ENCODE assay signal across 9 cellular contexts in genomic region chr6:24365103-24365633, GRCh38. TPM values are rescaled to one million over a fixed set of nuclear protein-coding genes. Genes with fewer than 3 reads are reported as not detected.
DNase-seq lines count a peak whose midpoint lies in the region; ATAC-seq, FAIRE-seq and TF ChIP-seq lines count a peak whose summit lies in the region.
"Not testable (repeated sequence)": the region's sequence is repeated elsewhere in the genome, so short reads cannot be mapped to it uniquely, and the experiment has no call there.
"Had no signal": no experiment of that assay in that cellular context is flagged by ENCODE, and none has a peak within 500 bp of the region (broad histone marks: within the 10 kb centered on the region; RNA-seq: fewer than 3 reads in every experiment).

No MANE protein-coding gene starts in this region.

- TF ChIP-seq RAD21 in Ishikawa (IDR thresholded peaks at IDR 0.05; ENCODE audit: low read depth); K562 (CRISPR knock-in tag; conservative IDR thresholded peaks at IDR 0.05 in 1 of 2, IDR thresholded peaks at IDR 0.05 in 1 of 2): not testable (repeated sequence)

- DNase-seq in NCI-H2029 treated with DMSO at 0.1 percent for 48 hours (lab: John Stamatoyannopoulos, UW): peak; percentile 65
- DNase-seq in K562 (ENCODE audit: extremely low read depth in 1 of 4, low spot score in 3 of 4); left lobe of liver (ENCODE audit: low spot score); right lobe of liver: not testable (repeated sequence)

- not testable (repeated sequence) for H3K4me3 ChIP-seq in K562, right lobe of liver

- TF ChIP-seq POLR2A in K562 (conservative IDR thresholded peaks at IDR 0.05); right lobe of liver (IDR thresholded peaks at IDR 0.05): not testable (repeated sequence)

- H3K9ac ChIP-seq in K562 (ENCODE audit: insufficient read depth in 1 of 2, low read depth in 2 of 2, low read length in 2 of 2): not testable (repeated sequence)

- not testable (repeated sequence) for H3K4me1 ChIP-seq in K562 (replicated peaks in 1 of 2; ENCODE audit: control insufficient read depth in 2 of 2, insufficient read depth in 2 of 2, low read length in 2 of 2); right lobe of liver

- not testable (repeated sequence) for ATAC-seq in K562
- ATAC-seq in left lobe of liver (peak; percentile 49), right lobe of liver (peak; percentile 38 to 95 (median 80))

- 0% methylated on average over 8 of the region's 8 CpGs for WGBS in K562 (ENCODE audit: insufficient coverage, low coverage, missing lambda C conversion rate)
- WGBS in right lobe of liver (ENCODE audit: insufficient coverage, low coverage, low lambda C conversion rate, missing lambda C conversion rate): 49% methylated on average over 7 of the region's 8 CpGs

- intact Hi-C loops in K562 (cut with micrococcal nuclease); right lobe of liver (cut with DNase I): not testable (repeated sequence)

- H3K79me2 ChIP-seq in K562 (ENCODE audit: control insufficient read depth, insufficient read depth, low read length): not testable (repeated sequence)

- FAIRE-seq in K562 (lab: Jason Lieb, UNC): not testable (repeated sequence)

- H3K27ac ChIP-seq in K562 (ENCODE audit: extremely low read depth, low read depth, low read length); right lobe of liver: not testable (repeated sequence)

- not testable (repeated sequence) for TF ChIP-seq EP300 in Ishikawa (IDR thresholded peaks at IDR 0.05; ENCODE audit: borderline replicate concordance); K562 (IDR thresholded peaks at IDR 0.05; ENCODE audit: low read length)

- H4K20me1 ChIP-seq in K562 (replicated peaks; ENCODE audit: control insufficient read depth, insufficient read depth, low read length): not testable (repeated sequence)

- peaks cover 8 to 10% of the 10 kb centered on the region in 2 experiments; a peak in 3 of 5 replicates for H3K27me3 ChIP-seq in K562 (ENCODE audit: control insufficient read depth in 2 of 2, insufficient read depth in 2 of 2, low read length in 2 of 2)
- not testable (repeated sequence) for H3K27me3 ChIP-seq in right lobe of liver

- not testable (repeated sequence) for H3K36me3 ChIP-seq in K562 (ENCODE audit: control insufficient read depth, insufficient read depth, low read length); right lobe of liver

- H3K9me1 ChIP-seq in K562 (ENCODE audit: control insufficient read depth, insufficient read depth, low read length): not testable (repeated sequence)

- in situ Hi-C loops in K562 (cut with MboI): not testable (repeated sequence)

- CTCF ChIA-PET in K562 (lab: Yijun Ruan, JAX; ENCODE audit: low intra/inter-chr PET ratio): not testable (repeated sequence)

- TF ChIP-seq CTCF in K562 (IDR thresholded peaks at IDR 0.05 in 2 of 3, conservative IDR thresholded peaks at IDR 0.05 in 1 of 3; ENCODE audit: insufficient read depth in 2 of 3, low read depth in 1 of 3, low read length in 3 of 3); right lobe of liver (IDR thresholded peaks at IDR 0.05): not testable (repeated sequence)

- not testable (repeated sequence) for BruUV-seq in K562 (replicated peaks; lab: Mats Ljungman, UMichigan)

- H3K4me2 ChIP-seq in K562 (ENCODE audit: insufficient read depth, low read length): not testable (repeated sequence)

- POLR2A ChIA-PET in K562 (lab: Yijun Ruan, JAX): not testable (repeated sequence)

- not testable (repeated sequence) for H3K9me3 ChIP-seq in K562 (replicated peaks; ENCODE audit: control insufficient read depth, insufficient read depth, low read depth, low read length); right lobe of liver

- H2AFZ ChIP-seq in K562 (ENCODE audit: low read depth, low read length): not testable (repeated sequence)

TF ChIP-seq in Ishikawa, 13 proteins besides CTCF, POLR2A, EP300 and RAD21:
- peak; percentile 45 for TF ChIP-seq NFIC (IDR thresholded peaks at IDR 0.05)
TF ChIP-seq in Ishikawa: peak in this region for 1; not testable (repeated sequence) for 12.

TF ChIP-seq in K562, 482 proteins besides CTCF, POLR2A, EP300 and RAD21:
- peak; percentile 94 for TF ChIP-seq NFIC (IDR thresholded peaks at IDR 0.05)
- peak; percentile 75 for TF ChIP-seq NFIX (CRISPR knock-in tag; IDR thresholded peaks at IDR 0.05; ENCODE audit: low read depth)

RNA-seq across cellular contexts. Expression of gene DCDC2, which starts 7.3 kb away (rescaled TPM):
- not detected in 2 replicates for total RNA-seq in K562 (2011; cell fraction: chromatin; rRNA removed; ENCODE audit: low replicate concordance)
- total RNA-seq in K562 (2011; cell fraction: nucleolus; rRNA removed): not detected in 2 replicates
- not detected in 2 replicates for total RNA-seq in K562 (2011; cell fraction: nucleoplasm; rRNA removed)
- not detected in 2 replicates for total RNA-seq in K562 (2014; rRNA removed)
- total RNA-seq in K562 (2014; rRNA removed; fragmentation: Illumina TruSeq; extraction: Trizol): not detected in 2 replicates
- not detected in 2 replicates for total RNA-seq in K562 (2015; rRNA removed; fragmentation: Illumina TruSeq; extraction: Trizol)
- total RNA-seq in K562 (2021): 0.04 TPM in 1 of 2 replicates, not detected in the other
- not detected in 2 replicates for polyA plus RNA-seq in K562 (2011; rRNA removed)
- polyA plus RNA-seq in K562 (2011; cell fraction: cytosol; rRNA removed): not detected in 2 replicates
- not detected in 2 replicates for polyA plus RNA-seq in K562 (2011; cell fraction: nucleus; rRNA removed)
- polyA plus RNA-seq in K562 (2012): 0.01 and 0.03 TPM in 2 replicates
- not detected in 2 replicates for polyA plus RNA-seq in K562 (2014; fragmentation: Illumina TruSeq; extraction: Trizol)
- not detected for polyA plus RNA-seq in K562 (2014; fragmentation: Nextera tagmentation; extraction: Ambion mirVana)
- not detected in 2 replicates for polyA plus RNA-seq in K562 (2014; rRNA removed)
- not detected in 2 replicates for polyA minus RNA-seq in K562 (2011; rRNA and poly(A)+ RNA removed)
- not detected in 2 replicates for polyA minus RNA-seq in K562 (2011; cell fraction: cytosol; rRNA and poly(A)+ RNA removed)
- not detected in 2 replicates for polyA minus RNA-seq in K562 (2011; cell fraction: nucleus; rRNA and poly(A)+ RNA removed)
- total RNA-seq in left lobe of liver: 1.4 TPM
- 1 to 10 TPM in 3 of 6 experiments, under 1 TPM in 3; 0.68 to 3.8 (median 0.92) TPM for total RNA-seq in right lobe of liver
- total RNA-seq: CD4-positive, CD25-positive, alpha-beta regulatory T cell; CD8-positive, alpha-beta memory T cell had no signal
- polyA plus RNA-seq: CD14-positive monocyte; CD4-positive, alpha-beta memory T cell; CD8-positive, alpha-beta memory T cell had no signal

RNA-seq across cellular contexts. Expression of gene MRS2, which starts 37.6 kb away (rescaled TPM):
- total RNA-seq in K562 (2011; cell fraction: chromatin; rRNA removed; ENCODE audit: low replicate concordance): 25.6 and 50.4 TPM in 2 replicates
- 25.7 and 29.5 TPM in 2 replicates for total RNA-seq in K562 (2011; cell fraction: nucleolus; rRNA removed)
- total RNA-seq in K562 (2011; cell fraction: nucleoplasm; rRNA removed): 41.1 and 64.7 TPM in 2 replicates
- total RNA-seq in K562 (2014; rRNA removed) (34.4 and 34.8 TPM in 2 replicates), K562 (2014; rRNA removed; fragmentation: Illumina TruSeq; extraction: Trizol) (54.7 and 57.8 TPM in 2 replicates), K562 (2015; rRNA removed; fragmentation: Illumina TruSeq; extraction: Trizol) (45.8 and 48.1 TPM in 2 replicates), K562 (2021) (55.0 and 57.5 TPM in 2 replicates), left lobe of liver (12.7 TPM), right lobe of liver (10 to 100 TPM; 11.1 to 16.4 (median 13.1) TPM)
- polyA plus RNA-seq in K562 (2011; rRNA removed) (44.8 and 57.9 TPM in 2 replicates), K562 (2014; fragmentation: Illumina TruSeq; extraction: Trizol) (43.0 and 47.0 TPM in 2 replicates), K562 (2014; fragmentation: Nextera tagmentation; extraction: Ambion mirVana) (10 to 100 TPM; 14.6 to 23.6 TPM), K562 (2014; rRNA removed) (49.0 and 50.0 TPM in 2 replicates)
- 34.2 and 47.8 TPM in 2 replicates for polyA plus RNA-seq in K562 (2011; cell fraction: cytosol; rRNA removed)
- 31.0 and 39.7 TPM in 2 replicates for polyA plus RNA-seq in K562 (2011; cell fraction: nucleus; rRNA removed)
- polyA plus RNA-seq in K562 (2012): 34.3 and 36.0 TPM in 2 replicates
- 60.6 and 65.0 TPM in 2 replicates for polyA minus RNA-seq in K562 (2011; rRNA and poly(A)+ RNA removed)
- 34.3 and 41.7 TPM in 2 replicates for polyA minus RNA-seq in K562 (2011; cell fraction: cytosol; rRNA and poly(A)+ RNA removed)
- polyA minus RNA-seq in K562 (2011; cell fraction: nucleus; rRNA and poly(A)+ RNA removed): 24.8 and 34.5 TPM in 2 replicates
